Comparison of ENCODE assay signal across 17 cellular contexts in the genomic region with DNA sequence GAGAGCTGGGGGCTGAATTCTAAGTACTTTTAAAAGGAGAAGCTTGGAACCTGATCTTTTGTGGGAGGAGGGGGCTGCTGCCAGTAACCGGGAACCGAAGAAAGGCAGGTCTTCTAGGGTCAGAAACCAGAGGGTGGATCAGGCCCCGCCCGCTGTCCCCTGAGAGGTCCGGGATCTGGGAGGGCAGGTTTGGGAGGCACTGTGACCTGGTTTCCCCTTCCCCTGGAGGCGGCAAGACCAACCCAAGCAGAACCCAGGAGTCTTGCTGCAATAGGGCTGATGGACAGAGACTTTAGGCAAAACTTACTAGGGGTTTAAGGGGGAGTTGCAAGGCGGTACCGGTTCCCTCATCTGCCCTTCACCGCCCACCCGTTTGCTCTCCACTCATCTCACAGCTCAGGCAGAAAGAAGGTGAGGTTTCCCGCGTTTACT. TPM values are rescaled to one million over a fixed set of nuclear protein-coding genes. Genes with fewer than 3 reads are reported as not detected.
DNase-seq lines count a peak whose midpoint lies in the region; ATAC-seq and TF ChIP-seq lines count a peak whose summit lies in the region.
"Had no signal": no experiment of that assay in that cellular context is flagged by ENCODE, and none has a peak within 500 bp of the region (broad histone marks: within the 10 kb centered on the region; RNA-seq: fewer than 3 reads in every experiment).

No MANE protein-coding gene starts in this region.

- H3K4me1 ChIP-seq in HCT116 (ENCODE audit: control insufficient read depth in 1 of 2, insufficient read depth in 2 of 2, low read length in 2 of 2) (peaks cover 16 to 36% of the 10 kb centered on the region in 2 experiments), osteoblast (ENCODE audit: insufficient read depth, low read length) (no peaks in the 10 kb centered on the region), tibial artery (peaks cover 0 to 11% (median 0%) of the 10 kb centered on the region in 4 donors)

- CTCF ChIA-PET in HCT116 (lab: Charles Lee), result interaction anchor here (0.7 to 3.4 kb wide), 9 partner anchors 16 to 332 kb away, joined by 3 to 71 read pairs (median 4); partner anchors contain the start of gene KLK10

- no peak for DNase-seq in HCT116 (ENCODE audit: low read depth, low spot score)
- DNase-seq in osteoblast (ENCODE audit: insufficient read length, low spot score, missing footprints), result peak; percentile 53
- DNase-seq in amniotic stem cell (lab: John Stamatoyannopoulos, UW), result no peak
- no peak for DNase-seq in tibial artery
- DNase-seq in HuH-7.5 (ENCODE audit: low spot score), result no peak
- DNase-seq: activated CD4-positive, alpha-beta T cell treated with anti-CD3 and anti-CD28 coated beads, Interleukin-2, amount 50 U/mL, for 1 hour; activated T-cell treated with anti-CD3 and anti-CD28 coated beads, Interleukin-2, amount 50 U/mL, for 24 hours; foreskin fibroblast; GDM1; NCI-H2081 treated with DMSO at 0.1 percent for 48 hours; retina had no signal

- peak overlapping the region; percentile 100 for H3K4me2 ChIP-seq in HCT116 (ENCODE audit: low read length)
- H3K4me2 ChIP-seq in osteoblast (ENCODE audit: insufficient read depth, low read length), result no peak overlapping the region

- intact Hi-C loops in HCT116 (cut with micrococcal nuclease) (loop anchor here (5.0 kb wide), 1 partner anchor 35 kb away; the partner anchor contains the start of gene KLK6), tibial artery (cut with DNase I; ENCODE audit: low total_unique reads) (no loop called here)

- no peak for TF ChIP-seq POLR2A in HCT116 (IDR thresholded peaks at IDR 0.05; ENCODE audit: borderline replicate concordance, extremely low read depth, insufficient read depth, insufficient read length)

- H3K79me2 ChIP-seq in HCT116 (ENCODE audit: insufficient read depth, low read length) (peaks cover 11% of the 10 kb centered on the region; the same call in 1 of the 2 replicates), osteoblast (ENCODE audit: insufficient read depth, low read length) (no peaks in the 10 kb centered on the region)

- TSS peak; percentile 66 for BruUV-seq in HCT116 (replicated peaks; lab: Mats Ljungman, UMichigan)

- peak overlapping the region; percentile 91 for H3K9ac ChIP-seq in HCT116 (ENCODE audit: low read length)
- H3K9ac ChIP-seq: GM23248 had no signal

- no peaks in the 10 kb centered on the region for H3K9me2 ChIP-seq in HCT116 (ENCODE audit: insufficient read depth)

- RAD21 ChIA-PET in HCT116 (lab: Charles Lee; ENCODE audit: low non-redundant PET in 1 of 2, low total read pairs in 2 of 2, uncharacterized antibody in 2 of 2, unreplicated experiment in 2 of 2), result interaction anchor here in 1 of 2 experiments (1.1 to 2.1 kb wide), 2 partner anchors 15 to 66 kb away, joined by 4 to 14 read pairs; no protein-coding TSS in a partner anchor

- H4K20me1 ChIP-seq in HCT116 (ENCODE audit: insufficient read depth), result no peaks in the 10 kb centered on the region
- H4K20me1 ChIP-seq in osteoblast (ENCODE audit: insufficient read depth, low read length), result no peaks in the 10 kb centered on the region

- H3K36me3 ChIP-seq in HCT116 (ENCODE audit: control insufficient read depth in 1 of 2, insufficient read depth in 2 of 2, low read length in 2 of 2), result peaks cover 0 to 6% of the 10 kb centered on the region in 2 experiments; a peak in 1 of 4 replicates
- no peaks in the 10 kb centered on the region for H3K36me3 ChIP-seq in osteoblast (ENCODE audit: insufficient read depth, low read length)
- H3K36me3 ChIP-seq in tibial artery, result no peaks in the 10 kb centered on the region

- no peaks in the 10 kb centered on the region for H3K27me3 ChIP-seq in HCT116 (ENCODE audit: insufficient read depth, low read length)
- H3K27me3 ChIP-seq in osteoblast (ENCODE audit: insufficient read depth, low read length), result no peaks in the 10 kb centered on the region
- peaks cover 0 to 45% of the 10 kb centered on the region in 2 donors for H3K27me3 ChIP-seq in tibial artery

- TF ChIP-seq RAD21 in HCT116 (IDR thresholded peaks at IDR 0.05; ENCODE audit: low read depth), result no peak

- H2AFZ ChIP-seq in HCT116 (ENCODE audit: low read depth, low read length, poor library complexity, severe bottlenecking), result no peak overlapping the region
- H2AFZ ChIP-seq in osteoblast (ENCODE audit: low read length), result no peak overlapping the region
- H2AFZ ChIP-seq: GM23248 had no signal

- H3K27ac ChIP-seq in HCT116 (ENCODE audit: low read depth, low read length) (peak overlapping the region; percentile 77), osteoblast (ENCODE audit: low read depth, low read length) (no peak overlapping the region), tibial artery (no peak overlapping the region)
- H3K27ac ChIP-seq: GM23248, SK-N-MC had no signal

- H3K4me3 ChIP-seq in HCT116 (replicated peaks in 1 of 2; ENCODE audit: low read depth in 1 of 2, low read length in 2 of 2) (peak overlapping the region; percentile 78 to 88), osteoblast (ENCODE audit: insufficient read depth, low read length) (no peak overlapping the region), tibial artery (no peak overlapping the region)
- H3K4me3 ChIP-seq: GM23248, lung, SK-N-MC had no signal

- ATAC-seq in HCT116 (peak; percentile 25), esophagus mucosa (peak; percentile 68)

- H3K9me3 ChIP-seq in HCT116 (ENCODE audit: control insufficient read depth in 1 of 2, insufficient read depth in 1 of 2, low read depth in 1 of 2, low read length in 2 of 2) (no peaks in the 10 kb centered on the region), osteoblast (ENCODE audit: low read depth, low read length) (no peaks in the 10 kb centered on the region), tibial artery (no peaks in the 10 kb centered on the region)

- TF ChIP-seq CTCF in HCT116 (IDR thresholded peaks at IDR 0.05 in 2 of 3, conservative IDR thresholded peaks at IDR 0.05 in 1 of 3; ENCODE audit: borderline replicate concordance in 1 of 3, insufficient read depth in 1 of 3, low read depth in 2 of 3, low read length in 2 of 3) (no peak), osteoblast (IDR thresholded peaks at IDR 0.05; ENCODE audit: extremely low read depth, low read depth, low read length) (no peak), tibial artery (IDR thresholded peaks at IDR 0.05) (no peak)

- POLR2A ChIA-PET in HCT116 (lab: Charles Lee), result interaction anchor here (0.7 to 2.6 kb wide), 8 partner anchors 9 to 68 kb away, joined by 3 to 49 read pairs (median 4); partner anchors contain the start of genes KLK10 and KLK6

TF ChIP-seq in HCT116, 20 proteins besides CTCF, POLR2A, EP300 and RAD21:
- TF ChIP-seq JUND (IDR thresholded peaks at IDR 0.05), result no peak
- TF ChIP-seq CEBPB (IDR thresholded peaks at IDR 0.05; ENCODE audit: low read depth), result no peak
- no peak for TF ChIP-seq POLR2AphosphoS5 (IDR thresholded peaks at IDR 0.05; ENCODE audit: low read depth, low read length)
- no peak for TF ChIP-seq YY1 (IDR thresholded peaks at IDR 0.05; ENCODE audit: extremely low read depth, insufficient replicate concordance, low read depth, low read length)

RNA-seq across cellular contexts. Expression of gene KLK8, which starts 0.7 kb away (rescaled TPM):
- total RNA-seq in HCT116 (2021; ENCODE audit: unreplicated experiment) (92.8 TPM), esophagus mucosa (418 TPM), osteoblast (not detected in 2 replicates)
- polyA plus RNA-seq in HCT116 (2012), result 149 and 150 TPM in 2 replicates
- total RNA-seq: activated naive CD4-positive, alpha-beta T cell treated with anti-CD3 and anti-CD28 coated beads, Interleukin-2, amount 50 U/mL, for 72 hours; GM23248; lung; natural killer cell treated with Interleukin-12 subunit alpha and Interleukin-12 subunit beta and Interleukin-15 and Interleukin-18, amount 100 ng/mL, for 72 hours had no signal
- polyA plus RNA-seq: GM23248 had no signal

RNA-seq across cellular contexts. Expression of gene KLK10, which starts 17.4 kb away (rescaled TPM):
- total RNA-seq in HCT116 (2021; ENCODE audit: unreplicated experiment) (33.6 TPM), esophagus mucosa (225 TPM), osteoblast (not detected in 2 replicates)
- 37.4 and 37.8 TPM in 2 replicates for polyA plus RNA-seq in HCT116 (2012)
- total RNA-seq: activated naive CD4-positive, alpha-beta T cell treated with anti-CD3 and anti-CD28 coated beads, Interleukin-2, amount 50 U/mL, for 72 hours; GM23248; natural killer cell treated with Interleukin-12 subunit alpha and Interleukin-12 subunit beta and Interleukin-15 and Interleukin-18, amount 100 ng/mL, for 72 hours had no signal
- polyA plus RNA-seq: GM23248 had no signal

RNA-seq across cellular contexts. Expression of gene KLK7, which starts 18.4 kb away (rescaled TPM):
- total RNA-seq in HCT116 (2021; ENCODE audit: unreplicated experiment) (30.5 TPM), esophagus mucosa (146 TPM), osteoblast (not detected in 2 replicates)
- polyA plus RNA-seq in HCT116 (2012), result 31.4 and 34.2 TPM in 2 replicates
- total RNA-seq: activated naive CD4-positive, alpha-beta T cell treated with anti-CD3 and anti-CD28 coated beads, Interleukin-2, amount 50 U/mL, for 72 hours; GM23248; natural killer cell treated with Interleukin-12 subunit alpha and Interleukin-12 subunit beta and Interleukin-15 and Interleukin-18, amount 100 ng/mL, for 72 hours had no signal
- polyA plus RNA-seq: GM23248 had no signal

RNA-seq across cellular contexts. Expression of gene KLK11, which starts 24.3 kb away (rescaled TPM):
- total RNA-seq in HCT116 (2021; ENCODE audit: unreplicated experiment) (not detected), esophagus mucosa (209 TPM), osteoblast (not detected in 2 replicates)
- 1.5 and 1.6 TPM in 2 replicates for polyA plus RNA-seq in HCT116 (2012)
- total RNA-seq: activated naive CD4-positive, alpha-beta T cell treated with anti-CD3 and anti-CD28 coated beads, Interleukin-2, amount 50 U/mL, for 72 hours; GM23248; natural killer cell treated with Interleukin-12 subunit alpha and Interleukin-12 subunit beta and Interleukin-15 and Interleukin-18, amount 100 ng/mL, for 72 hours had no signal
- polyA plus RNA-seq: GM23248 had no signal

RNA-seq across cellular contexts. Expression of gene KLK12, which starts 32.7 kb away (rescaled TPM):
- total RNA-seq in HCT116 (2021; ENCODE audit: unreplicated experiment), result not detected
- 0.09 TPM in 1 of 2 replicates, not detected in the other for polyA plus RNA-seq in HCT116 (2012)
- total RNA-seq in esophagus mucosa, result 153 TPM
- not detected in 2 replicates for total RNA-seq in osteoblast
- total RNA-seq: activated naive CD4-positive, alpha-beta T cell treated with anti-CD3 and anti-CD28 coated beads, Interleukin-2, amount 50 U/mL, for 72 hours; GM23248; natural killer cell treated with Interleukin-12 subunit alpha and Interleukin-12 subunit beta and Interleukin-15 and Interleukin-18, amount 100 ng/mL, for 72 hours had no signal
- polyA plus RNA-seq: GM23248 had no signal

Comparison
In these comparisons a context has a peak if more than half of its experiments do, and no peak if none do; other contexts are left out.
1. H3K4me3 ChIP-seq: peak in HCT116 (2 of 2); none in osteoblast (single experiment) and tibial artery (0 of 2).
2. RNA of gene KLK8, which starts 0.7 kb away (total RNA-seq): 418 TPM in esophagus mucosa (single experiment) and 92.8 TPM in HCT116 (single experiment); not detected in osteoblast; every median in the first group is over 10 times any median in the second.
3. RNA of gene KLK10, which starts 17.4 kb away (total RNA-seq): 225 TPM in esophagus mucosa (single experiment) and 33.6 TPM in HCT116 (single experiment); not detected in osteoblast; every median in the first group is over 10 times any median in the second.
4. RNA of gene KLK7, which starts 18.4 kb away (total RNA-seq): 146 TPM in esophagus mucosa (single experiment) and 30.5 TPM in HCT116 (single experiment); not detected in osteoblast; every median in the first group is over 10 times any median in the second.